ENCODE assay signal across 1 cellular context in the genomic region with DNA sequence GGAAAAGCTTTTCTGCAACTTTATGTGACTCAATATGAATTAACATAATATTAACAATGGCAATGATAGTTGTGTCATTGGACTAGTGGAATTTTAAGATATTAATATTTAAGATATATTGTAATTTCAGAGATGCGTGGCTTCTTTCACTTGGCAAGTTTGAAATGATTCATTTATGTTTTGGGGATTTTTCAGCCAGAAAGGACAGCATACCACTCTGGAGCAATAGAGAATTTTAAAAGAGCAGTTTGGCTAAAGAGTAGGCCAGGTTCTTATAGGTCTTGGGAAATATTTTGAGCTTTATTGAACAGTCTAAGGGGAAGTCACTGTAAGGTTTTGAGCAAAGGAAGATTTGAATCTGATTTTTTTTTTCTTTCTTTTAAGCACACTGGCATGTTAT.
TF ChIP-seq lines count a peak whose summit lies in the region.

No MANE protein-coding gene starts in this region.

TF ChIP-seq in GM12878, 131 proteins besides CTCF, POLR2A, EP300 and RAD21:
- TF ChIP-seq TCF3 (IDR thresholded peaks at IDR 0.05; ENCODE audit: borderline replicate concordance, insufficient read depth, low read depth, low read length) (no peak), LARP7 (IDR thresholded peaks at IDR 0.05) (no peak), RBBP5 (conservative IDR thresholded peaks at IDR 0.05) (no peak), SREBF2 (IDR thresholded peaks at IDR 0.05; ENCODE audit: low read length) (no peak), ZNF207 (IDR thresholded peaks at IDR 0.05; ENCODE audit: borderline replicate concordance) (no peak), ETV6 (conservative IDR thresholded peaks at IDR 0.05 in 1 of 2, IDR thresholded peaks at IDR 0.05 in 1 of 2; ENCODE audit: borderline replicate concordance in 1 of 2, low read depth in 1 of 2) (no peak), TCF12 (IDR thresholded peaks at IDR 0.05; ENCODE audit: low read depth, low read length) (no peak), KLF5 (IDR thresholded peaks at IDR 0.05; ENCODE audit: partially characterized antibody) (no peak), NFYA (IDR thresholded peaks at IDR 0.05; ENCODE audit: borderline replicate concordance, low read depth, low read length) (no peak), NFXL1 (IDR thresholded peaks at IDR 0.05; ENCODE audit: borderline replicate concordance) (no peak)
- TF ChIP-seq, protein P1, sequence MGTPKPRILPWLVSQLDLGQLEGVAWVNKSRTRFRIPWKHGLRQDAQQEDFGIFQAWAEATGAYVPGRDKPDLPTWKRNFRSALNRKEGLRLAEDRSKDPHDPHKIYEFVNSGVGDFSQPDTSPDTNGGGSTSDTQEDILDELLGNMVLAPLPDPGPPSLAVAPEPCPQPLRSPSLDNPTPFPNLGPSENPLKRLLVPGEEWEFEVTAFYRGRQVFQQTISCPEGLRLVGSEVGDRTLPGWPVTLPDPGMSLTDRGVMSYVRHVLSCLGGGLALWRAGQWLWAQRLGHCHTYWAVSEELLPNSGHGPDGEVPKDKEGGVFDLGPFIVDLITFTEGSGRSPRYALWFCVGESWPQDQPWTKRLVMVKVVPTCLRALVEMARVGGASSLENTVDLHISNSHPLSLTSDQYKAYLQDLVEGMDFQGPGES (IDR thresholded peaks at IDR 0.05), result no peak
- TF ChIP-seq, protein P2, sequence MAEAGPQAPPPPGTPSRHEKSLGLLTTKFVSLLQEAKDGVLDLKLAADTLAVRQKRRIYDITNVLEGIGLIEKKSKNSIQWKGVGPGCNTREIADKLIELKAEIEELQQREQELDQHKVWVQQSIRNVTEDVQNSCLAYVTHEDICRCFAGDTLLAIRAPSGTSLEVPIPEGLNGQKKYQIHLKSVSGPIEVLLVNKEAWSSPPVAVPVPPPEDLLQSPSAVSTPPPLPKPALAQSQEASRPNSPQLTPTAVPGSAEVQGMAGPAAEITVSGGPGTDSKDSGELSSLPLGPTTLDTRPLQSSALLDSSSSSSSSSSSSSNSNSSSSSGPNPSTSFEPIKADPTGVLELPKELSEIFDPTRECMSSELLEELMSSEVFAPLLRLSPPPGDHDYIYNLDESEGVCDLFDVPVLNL (IDR thresholded peaks at IDR 0.05; ENCODE audit: low read depth, low read length), result no peak
- TF ChIP-seq, protein P3, sequence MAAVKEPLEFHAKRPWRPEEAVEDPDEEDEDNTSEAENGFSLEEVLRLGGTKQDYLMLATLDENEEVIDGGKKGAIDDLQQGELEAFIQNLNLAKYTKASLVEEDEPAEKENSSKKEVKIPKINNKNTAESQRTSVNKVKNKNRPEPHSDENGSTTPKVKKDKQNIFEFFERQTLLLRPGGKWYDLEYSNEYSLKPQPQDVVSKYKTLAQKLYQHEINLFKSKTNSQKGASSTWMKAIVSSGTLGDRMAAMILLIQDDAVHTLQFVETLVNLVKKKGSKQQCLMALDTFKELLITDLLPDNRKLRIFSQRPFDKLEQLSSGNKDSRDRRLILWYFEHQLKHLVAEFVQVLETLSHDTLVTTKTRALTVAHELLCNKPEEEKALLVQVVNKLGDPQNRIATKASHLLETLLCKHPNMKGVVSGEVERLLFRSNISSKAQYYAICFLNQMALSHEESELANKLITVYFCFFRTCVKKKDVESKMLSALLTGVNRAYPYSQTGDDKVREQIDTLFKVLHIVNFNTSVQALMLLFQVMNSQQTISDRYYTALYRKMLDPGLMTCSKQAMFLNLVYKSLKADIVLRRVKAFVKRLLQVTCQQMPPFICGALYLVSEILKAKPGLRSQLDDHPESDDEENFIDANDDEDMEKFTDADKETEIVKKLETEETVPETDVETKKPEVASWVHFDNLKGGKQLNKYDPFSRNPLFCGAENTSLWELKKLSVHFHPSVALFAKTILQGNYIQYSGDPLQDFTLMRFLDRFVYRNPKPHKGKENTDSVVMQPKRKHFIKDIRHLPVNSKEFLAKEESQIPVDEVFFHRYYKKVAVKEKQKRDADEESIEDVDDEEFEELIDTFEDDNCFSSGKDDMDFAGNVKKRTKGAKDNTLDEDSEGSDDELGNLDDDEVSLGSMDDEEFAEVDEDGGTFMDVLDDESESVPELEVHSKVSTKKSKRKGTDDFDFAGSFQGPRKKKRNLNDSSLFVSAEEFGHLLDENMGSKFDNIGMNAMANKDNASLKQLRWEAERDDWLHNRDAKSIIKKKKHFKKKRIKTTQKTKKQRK (IDR thresholded peaks at IDR 0.05; ENCODE audit: low read depth, low read length), result no peak
- TF ChIP-seq, protein P4, sequence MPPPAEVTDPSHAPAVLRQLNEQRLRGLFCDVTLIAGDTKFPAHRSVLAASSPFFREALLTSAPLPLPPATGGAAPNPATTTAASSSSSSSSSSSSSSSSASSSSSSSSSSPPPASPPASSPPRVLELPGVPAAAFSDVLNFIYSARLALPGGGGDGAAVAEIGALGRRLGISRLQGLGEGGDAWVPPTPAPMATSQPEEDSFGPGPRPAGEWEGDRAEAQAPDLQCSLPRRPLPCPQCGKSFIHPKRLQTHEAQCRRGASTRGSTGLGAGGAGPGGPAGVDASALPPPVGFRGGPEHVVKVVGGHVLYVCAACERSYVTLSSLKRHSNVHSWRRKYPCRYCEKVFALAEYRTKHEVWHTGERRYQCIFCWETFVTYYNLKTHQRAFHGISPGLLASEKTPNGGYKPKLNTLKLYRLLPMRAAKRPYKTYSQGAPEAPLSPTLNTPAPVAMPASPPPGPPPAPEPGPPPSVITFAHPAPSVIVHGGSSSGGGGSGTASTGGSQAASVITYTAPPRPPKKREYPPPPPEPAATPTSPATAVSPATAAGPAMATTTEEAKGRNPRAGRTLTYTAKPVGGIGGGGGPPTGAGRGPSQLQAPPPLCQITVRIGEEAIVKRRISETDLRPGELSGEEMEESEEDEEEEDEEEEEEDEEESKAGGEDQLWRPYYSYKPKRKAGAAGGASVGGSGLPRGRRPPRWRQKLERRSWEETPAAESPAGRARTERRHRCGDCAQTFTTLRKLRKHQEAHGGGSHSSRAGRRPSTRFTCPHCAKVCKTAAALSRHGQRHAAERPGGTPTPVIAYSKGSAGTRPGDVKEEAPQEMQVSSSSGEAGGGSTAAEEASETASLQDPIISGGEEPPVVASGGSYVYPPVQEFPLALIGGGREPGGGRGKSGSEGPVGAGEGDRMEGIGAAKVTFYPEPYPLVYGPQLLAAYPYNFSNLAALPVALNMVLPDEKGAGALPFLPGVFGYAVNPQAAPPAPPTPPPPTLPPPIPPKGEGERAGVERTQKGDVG (CRISPR knock-in tag; IDR thresholded peaks at IDR 0.05), result no peak
- TF ChIP-seq, protein P5, sequence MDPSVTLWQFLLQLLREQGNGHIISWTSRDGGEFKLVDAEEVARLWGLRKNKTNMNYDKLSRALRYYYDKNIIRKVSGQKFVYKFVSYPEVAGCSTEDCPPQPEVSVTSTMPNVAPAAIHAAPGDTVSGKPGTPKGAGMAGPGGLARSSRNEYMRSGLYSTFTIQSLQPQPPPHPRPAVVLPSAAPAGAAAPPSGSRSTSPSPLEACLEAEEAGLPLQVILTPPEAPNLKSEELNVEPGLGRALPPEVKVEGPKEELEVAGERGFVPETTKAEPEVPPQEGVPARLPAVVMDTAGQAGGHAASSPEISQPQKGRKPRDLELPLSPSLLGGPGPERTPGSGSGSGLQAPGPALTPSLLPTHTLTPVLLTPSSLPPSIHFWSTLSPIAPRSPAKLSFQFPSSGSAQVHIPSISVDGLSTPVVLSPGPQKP (IDR thresholded peaks at IDR 0.05; ENCODE audit: low read depth, low read length), result no peak
